In the genomic region with DNA sequence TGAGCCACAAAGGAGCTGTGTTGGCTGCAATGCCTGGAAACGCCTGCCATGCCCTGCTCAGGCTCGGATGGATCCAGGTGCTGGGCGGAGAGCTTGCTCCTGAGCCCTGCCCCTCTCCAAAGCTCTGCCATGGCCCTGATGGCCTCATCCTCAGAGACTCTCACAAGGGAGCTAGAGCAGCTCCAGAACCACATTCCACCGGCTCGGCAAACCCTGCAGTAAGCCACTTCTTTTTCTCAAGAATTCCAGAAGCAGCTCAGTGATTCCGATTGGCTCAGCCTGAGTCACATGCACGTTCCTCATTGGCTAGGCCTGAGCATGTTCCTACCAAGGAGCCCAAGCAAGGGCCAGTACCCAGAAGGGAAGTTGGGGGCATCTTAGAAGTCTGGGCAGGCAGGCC, we compare ENCODE assay signal across 17 cellular contexts.
"Had no signal": no experiment of that assay in that cellular context is flagged by ENCODE, and none has a peak within 500 bp of the region (broad histone marks: within the 10 kb centered on the region; RNA-seq: fewer than 3 reads in every experiment).

No MANE protein-coding gene starts in this region.

- H3K4me3 ChIP-seq: left lung, psoas muscle, uterus had no signal

- H3K27ac ChIP-seq: brain microvascular endothelial cell, left lung, psoas muscle, uterus had no signal

- H3K27me3 ChIP-seq: brain microvascular endothelial cell, left lung, uterus had no signal

- H3K27me3 Mint-ChIP-seq: natural killer cell treated with Interleukin-12 subunit alpha and Interleukin-12 subunit beta and Interleukin-15 and Interleukin-18, amount 100 ng/mL, for 72 hours had no signal

- H3K36me3 Mint-ChIP-seq: activated naive CD8-positive, alpha-beta T cell had no signal

- H3K4me3 Mint-ChIP-seq: activated naive CD8-positive, alpha-beta T cell; dendritic cell treated with granulocyte-macrophage colony-stimulating factor and Interleukin-4, amounts not matched to agents 40 ng/mL and 50 ng/mL, for 4 days; memory B cell; natural killer cell treated with Interleukin-12 subunit alpha and Interleukin-12 subunit beta and Interleukin-15 and Interleukin-18, amount 100 ng/mL, for 72 hours had no signal

- H3K9me3 Mint-ChIP-seq: dendritic cell treated with granulocyte-macrophage colony-stimulating factor and Interleukin-4, amounts not matched to agents 40 ng/mL and 50 ng/mL, for 4 days had no signal

- H3K4me1 Mint-ChIP-seq: memory B cell had no signal

- H3K36me3 ChIP-seq: uterus had no signal

- DNase-seq: activated CD4-positive, alpha-beta T cell treated with anti-CD3 and anti-CD28 coated beads, Interleukin-2, amount 50 U/mL, for 1 hour; activated effector memory CD4-positive, alpha-beta T cell treated with Interleukin-2 at 50 U/mL for 16 hours; brain microvascular endothelial cell; cerebellar nuclear complex; glutamatergic neuron; left lung; occipital lobe; psoas muscle; stimulated activated CD4-positive, alpha-beta T cell treated with anti-CD3 and anti-CD28 coated beads, Interleukin-12 subunit alpha, Interleukin-12 subunit beta, amount 100 ng/mL, for 4 hours; stimulated activated naive CD4-positive, alpha-beta T cell treated with Interleukin-2 at 50 U/mL for 16 hours; T-helper 2 cell; uterus had no signal

- H3K27ac Mint-ChIP-seq: activated naive CD8-positive, alpha-beta T cell; dendritic cell treated with granulocyte-macrophage colony-stimulating factor and Interleukin-4, amounts not matched to agents 40 ng/mL and 50 ng/mL, for 4 days; memory B cell; natural killer cell treated with Interleukin-12 subunit alpha and Interleukin-12 subunit beta and Interleukin-15 and Interleukin-18, amount 100 ng/mL, for 72 hours had no signal

- ATAC-seq: esophagus mucosa; left lung; natural killer cell treated with Interleukin-12 subunit alpha and Interleukin-12 subunit beta and Interleukin-15 and Interleukin-18, amount 100 ng/mL, for 72 hours; psoas muscle had no signal

- H3K4me1 ChIP-seq: left lung, psoas muscle, uterus had no signal

- H3K9me3 ChIP-seq: left lung, psoas muscle, uterus had no signal
